7 cellular contexts compared by ENCODE assay signal in genomic region chr19:45817010-45817724, GRCh38. TPM values are rescaled to one million over a fixed set of nuclear protein-coding genes. Genes with fewer than 3 reads are reported as not detected.
A peak's percentile ranks its signal among the peaks of the same experiment; 100 is the strongest.
DNase-seq lines count a peak whose midpoint lies in the region; ATAC-seq, FAIRE-seq and TF ChIP-seq lines count a peak whose summit lies in the region.

No MANE protein-coding gene starts in this region.

- 23% methylated on average over 24 of the region's 24 CpGs for WGBS in hepatocyte (ENCODE audit: low lambda C conversion rate, missing lambda C conversion rate)
- WGBS in sigmoid colon, 2 donors = 14 to 21% methylated on average over 24 of the region's 24 CpGs

- DNase-seq in GM12892 (ENCODE audit: insufficient read length) = peak; percentile 99
- DNase-seq in NCI-H187 (lab: John Stamatoyannopoulos, UW) = peak; percentile 87 to 94
- DNase-seq in T-helper 22 cell (ENCODE audit: low read depth) = peak; percentile 84
- DNase-seq in ascending aorta (ENCODE audit: low spot score in 2 of 2) = peak; percentile 59 to 96
- peak; percentile 98 for DNase-seq in hepatocyte (ENCODE audit: low spot score)
- DNase-seq in sigmoid colon = peak; percentile 96

- no peaks in the 10 kb centered on the region for H3K27me3 ChIP-seq in ascending aorta
- H3K27me3 ChIP-seq in hepatocyte = no peaks in the 10 kb centered on the region
- peaks cover 8 to 42% (median 24%) of the 10 kb centered on the region in 3 donors for H3K27me3 ChIP-seq in sigmoid colon

- H3K4me2 ChIP-seq in hepatocyte = no peak overlapping the region

- H3K9me3 ChIP-seq in ascending aorta (no peaks in the 10 kb centered on the region), hepatocyte (ENCODE audit: low read depth) (no peaks in the 10 kb centered on the region), sigmoid colon (no peaks in the 10 kb centered on the region)

- no peak for TF ChIP-seq EP300 in sigmoid colon (IDR thresholded peaks at IDR 0.05)

- H3K27ac ChIP-seq in ascending aorta (no peak overlapping the region), hepatocyte (no peak overlapping the region), sigmoid colon (peak overlapping the region in 1 of 4 donors; percentile 16)

- 0 out of 2 replicates have a peak, but pooled peaks have one; percentile 18 for TF ChIP-seq POLR2A in GM12892 (IDR thresholded peaks at IDR 0.05; ENCODE audit: low read depth, low read length)
- TF ChIP-seq POLR2A in sigmoid colon (IDR thresholded peaks at IDR 0.05) = no peak

- peaks cover 20 to 21% of the 10 kb centered on the region in 2 donors for H3K36me3 ChIP-seq in ascending aorta
- no peaks in the 10 kb centered on the region for H3K36me3 ChIP-seq in hepatocyte (replicated peaks; ENCODE audit: insufficient read depth, low read depth)
- H3K36me3 ChIP-seq in sigmoid colon = peaks cover 0 to 28% (median 0%) of the 10 kb centered on the region in 4 donors

- H3K4me3 ChIP-seq in ascending aorta = no peak overlapping the region
- no peak overlapping the region for H3K4me3 ChIP-seq in hepatocyte
- H3K4me3 ChIP-seq in sigmoid colon = no peak overlapping the region

- no peaks in the 10 kb centered on the region for H3K79me2 ChIP-seq in hepatocyte

- H3K9me2 ChIP-seq in hepatocyte (replicated peaks; ENCODE audit: insufficient read depth) = no peaks in the 10 kb centered on the region

- TF ChIP-seq CTCF in ascending aorta (IDR thresholded peaks at IDR 0.05) (peak; percentile 94 to 99 (median 95)), hepatocyte (IDR thresholded peaks at IDR 0.05; ENCODE audit: poor library complexity) (peak; percentile 98), sigmoid colon (IDR thresholded peaks at IDR 0.05) (peak; percentile 82 to 92 (median 86))

- H3K4me1 ChIP-seq in ascending aorta (peaks cover 0 to 4% of the 10 kb centered on the region in 2 donors), hepatocyte (ENCODE audit: insufficient read depth) (peaks cover 7% of the 10 kb centered on the region), sigmoid colon (peaks cover 0 to 23% (median 18%) of the 10 kb centered on the region in 4 donors)

- ATAC-seq in HG02885 (IDR thresholded peaks at IDR 0.05; ENCODE audit: poor library complexity, unreplicated experiment) = peak; percentile 88

- no peaks in the 10 kb centered on the region for H4K20me1 ChIP-seq in hepatocyte (ENCODE audit: insufficient read depth, poor library complexity, severe bottlenecking)

- intact Hi-C loops in ascending aorta (cut with DNase I) = loop anchor here (2.0 to 5.0 kb wide), 2 partner anchors 46 to 200 kb away; partner anchors contain the start of gene SYMPK
- intact Hi-C loops in sigmoid colon (cut with DNase I) = loop anchor here (5.0 kb wide), 1 partner anchor 65 kb away; no protein-coding TSS in a partner anchor

- no peak overlapping the region for H2AFZ ChIP-seq in hepatocyte

- FAIRE-seq in GM12892 (lab: Jason Lieb, UNC) = peak; percentile 99

RNA-seq across cellular contexts. Expression of gene RSPH6A, which starts 2.1 kb away (rescaled TPM):
- 0.49 TPM for polyA plus RNA-seq in GM12892 (2012; ENCODE audit: missing spikeins)
- total RNA-seq in ascending aorta (not detected), hepatocyte (0.12 TPM in 1 of 2 replicates, not detected in the other), sigmoid colon (not detected)
- polyA plus RNA-seq in hepatocyte (not detected in 2 replicates), sigmoid colon (under 1 TPM in 1 of 3 donors, not detected in 2; 0.12 TPM)

RNA-seq across cellular contexts. Expression of gene DMWD, which starts 24.5 kb away (rescaled TPM):
- 13.4 TPM for polyA plus RNA-seq in GM12892 (2012; ENCODE audit: missing spikeins)
- total RNA-seq in ascending aorta (110 TPM), hepatocyte (18.3 and 23.7 TPM in 2 replicates), sigmoid colon (10 to 100 TPM; 21.1 to 59.5 (median 36.8) TPM)
- polyA plus RNA-seq in hepatocyte (70.1 and 95.8 TPM in 2 replicates), sigmoid colon (10 to 100 TPM; 13.2 to 30.4 (median 14.8) TPM)

RNA-seq across cellular contexts. Expression of gene DMPK, which starts 34.9 kb away (rescaled TPM):
- polyA plus RNA-seq in GM12892 (2012; ENCODE audit: missing spikeins) = 16.2 TPM
- total RNA-seq in ascending aorta (76.8 TPM), hepatocyte (25.2 and 71.4 TPM in 2 replicates), sigmoid colon (100 to 1,000 TPM in 3 of 4 donors, 10 to 100 TPM in 1; 62.2 to 219 (median 168) TPM)
- polyA plus RNA-seq in hepatocyte (46.0 and 60.7 TPM in 2 replicates), sigmoid colon (10 to 100 TPM in 1 of 3 donors, 1 to 10 TPM in 2; 7.2 to 43.0 (median 8.8) TPM)

RNA-seq across cellular contexts. Expression of gene SYMPK, which starts 45.8 kb away (rescaled TPM):
- 61.2 TPM for polyA plus RNA-seq in GM12892 (2012; ENCODE audit: missing spikeins)
- total RNA-seq in ascending aorta (103 TPM), hepatocyte (33.8 and 41.6 TPM in 2 replicates), sigmoid colon (10 to 100 TPM; 18.2 to 31.3 (median 25.3) TPM)
- polyA plus RNA-seq in hepatocyte (33.4 and 39.0 TPM in 2 replicates), sigmoid colon (10 to 100 TPM; 26.4 to 84.4 (median 30.7) TPM)

RNA-seq across cellular contexts. Expression of gene FOXA3, which starts 47.0 kb away (rescaled TPM):
- 0.34 TPM for polyA plus RNA-seq in GM12892 (2012; ENCODE audit: missing spikeins)
- total RNA-seq in ascending aorta (not detected), hepatocyte (14.5 and 14.6 TPM in 2 replicates), sigmoid colon (under 1 TPM in 1 of 4 donors, not detected in 3; 0.49 TPM)
- polyA plus RNA-seq in hepatocyte (16.7 and 18.6 TPM in 2 replicates), sigmoid colon (10 to 100 TPM; 28.1 to 72.8 (median 57.1) TPM)
